In genomic region chr5:79202076-79202475, GRCh38 we compare ENCODE assay signal across 2 cellular contexts.
A peak's percentile ranks its signal among the peaks of the same experiment; 100 is the strongest.
TF ChIP-seq lines count a peak whose summit lies in the region.

No MANE protein-coding gene starts in this region.

TF ChIP-seq in IMR-90, 13 proteins besides CTCF, POLR2A, EP300 and RAD21 (continued from another document):
- TF ChIP-seq MXI1 (IDR thresholded peaks at IDR 0.05; ENCODE audit: borderline replicate concordance, low read depth, low read length): no peak
- TF ChIP-seq CEBPB (IDR thresholded peaks at IDR 0.05; ENCODE audit: low read depth, low read length): no peak
- no peak for TF ChIP-seq USF2 (IDR thresholded peaks at IDR 0.05; ENCODE audit: low read depth, low read length)
- TF ChIP-seq NFE2L2 (IDR thresholded peaks at IDR 0.05; ENCODE audit: low read depth, low read length): no peak
- no peak for TF ChIP-seq FOS (IDR thresholded peaks at IDR 0.05; ENCODE audit: low read depth, low read length)
- TF ChIP-seq MAFK (IDR thresholded peaks at IDR 0.05; ENCODE audit: low read depth, low read length): no peak
- TF ChIP-seq MAZ (IDR thresholded peaks at IDR 0.05; ENCODE audit: borderline replicate concordance, low read depth, low read length): no peak
- TF ChIP-seq RFX5 (IDR thresholded peaks at IDR 0.05; ENCODE audit: low read depth, low read length): no peak
- TF ChIP-seq, protein P1, sequence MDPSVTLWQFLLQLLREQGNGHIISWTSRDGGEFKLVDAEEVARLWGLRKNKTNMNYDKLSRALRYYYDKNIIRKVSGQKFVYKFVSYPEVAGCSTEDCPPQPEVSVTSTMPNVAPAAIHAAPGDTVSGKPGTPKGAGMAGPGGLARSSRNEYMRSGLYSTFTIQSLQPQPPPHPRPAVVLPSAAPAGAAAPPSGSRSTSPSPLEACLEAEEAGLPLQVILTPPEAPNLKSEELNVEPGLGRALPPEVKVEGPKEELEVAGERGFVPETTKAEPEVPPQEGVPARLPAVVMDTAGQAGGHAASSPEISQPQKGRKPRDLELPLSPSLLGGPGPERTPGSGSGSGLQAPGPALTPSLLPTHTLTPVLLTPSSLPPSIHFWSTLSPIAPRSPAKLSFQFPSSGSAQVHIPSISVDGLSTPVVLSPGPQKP (IDR thresholded peaks at IDR 0.05; ENCODE audit: borderline replicate concordance, low read depth, low read length): no peak
- TF ChIP-seq CHD1 (IDR thresholded peaks at IDR 0.05; ENCODE audit: low read depth, low read length): no peak
- TF ChIP-seq RCOR1 (IDR thresholded peaks at IDR 0.05; ENCODE audit: insufficient replicate concordance, low read length): no peak

TF ChIP-seq in K562, 482 proteins besides CTCF, POLR2A, EP300 and RAD21 (continued from another document):
- no peak for TF ChIP-seq NELFE (IDR thresholded peaks at IDR 0.05; ENCODE audit: insufficient read depth, insufficient read length)
- TF ChIP-seq HNRNPH1 (optimal IDR thresholded peaks at IDR 0.05; ENCODE audit: low read depth, low read length): no peak
- TF ChIP-seq SPI1 (IDR thresholded peaks at IDR 0.05; ENCODE audit: borderline replicate concordance, low read depth, low read length): no peak
- TF ChIP-seq NR1H2 (CRISPR knock-in tag; IDR thresholded peaks at IDR 0.05): no peak
- TF ChIP-seq FOSL1 (tag; conservative IDR thresholded peaks at IDR 0.05): no peak
- TF ChIP-seq ZNF407 (IDR thresholded peaks at IDR 0.05; ENCODE audit: low read depth): no peak
- no peak for TF ChIP-seq ZNF408 (CRISPR knock-in tag; IDR thresholded peaks at IDR 0.05; ENCODE audit: low read depth)
- TF ChIP-seq, protein P2, sequence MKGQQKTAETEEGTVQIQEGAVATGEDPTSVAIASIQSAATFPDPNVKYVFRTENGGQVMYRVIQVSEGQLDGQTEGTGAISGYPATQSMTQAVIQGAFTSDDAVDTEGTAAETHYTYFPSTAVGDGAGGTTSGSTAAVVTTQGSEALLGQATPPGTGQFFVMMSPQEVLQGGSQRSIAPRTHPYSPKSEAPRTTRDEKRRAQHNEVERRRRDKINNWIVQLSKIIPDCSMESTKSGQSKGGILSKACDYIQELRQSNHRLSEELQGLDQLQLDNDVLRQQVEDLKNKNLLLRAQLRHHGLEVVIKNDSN (CRISPR knock-in tag; IDR thresholded peaks at IDR 0.05): no peak
- TF ChIP-seq, protein P3, sequence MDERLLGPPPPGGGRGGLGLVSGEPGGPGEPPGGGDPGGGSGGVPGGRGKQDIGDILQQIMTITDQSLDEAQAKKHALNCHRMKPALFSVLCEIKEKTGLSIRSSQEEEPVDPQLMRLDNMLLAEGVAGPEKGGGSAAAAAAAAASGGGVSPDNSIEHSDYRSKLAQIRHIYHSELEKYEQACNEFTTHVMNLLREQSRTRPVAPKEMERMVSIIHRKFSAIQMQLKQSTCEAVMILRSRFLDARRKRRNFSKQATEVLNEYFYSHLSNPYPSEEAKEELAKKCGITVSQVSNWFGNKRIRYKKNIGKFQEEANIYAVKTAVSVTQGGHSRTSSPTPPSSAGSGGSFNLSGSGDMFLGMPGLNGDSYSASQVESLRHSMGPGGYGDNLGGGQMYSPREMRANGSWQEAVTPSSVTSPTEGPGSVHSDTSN (CRISPR knock-in tag; IDR thresholded peaks at IDR 0.05; ENCODE audit: low read depth): no peak
- TF ChIP-seq, protein P3 (tag; conservative IDR thresholded peaks at IDR 0.05; ENCODE audit: low read depth): peak; percentile 44
- TF ChIP-seq U2AF1 (optimal IDR thresholded peaks at IDR 0.05; ENCODE audit: low read depth, low read length): no peak
- TF ChIP-seq POLR3A (IDR thresholded peaks at IDR 0.05; ENCODE audit: borderline replicate concordance, extremely low read depth, insufficient read depth, insufficient read length): no peak
- TF ChIP-seq PHF8 (IDR thresholded peaks at IDR 0.05; ENCODE audit: borderline replicate concordance, low read length): no peak
- TF ChIP-seq ZMIZ1 (IDR thresholded peaks at IDR 0.05; ENCODE audit: low read depth in 2 of 2, low read length in 2 of 2): no peak
- no peak for TF ChIP-seq KDM1A (IDR thresholded peaks at IDR 0.05)
- no peak for TF ChIP-seq FOXP1 (CRISPR knock-in tag; IDR thresholded peaks at IDR 0.05)
